33 cellular contexts compared by ENCODE assay signal in genomic region chr5:54778783-54779182, GRCh38.
"Had no signal": no experiment of that assay in that cellular context is flagged by ENCODE, and none has a peak within 500 bp of the region (broad histone marks: within the 10 kb centered on the region; RNA-seq: fewer than 3 reads in every experiment).

No MANE protein-coding gene starts in this region.

- H3K4me1 ChIP-seq: adrenal gland, body of pancreas, breast epithelium had no signal

- H3K9me3 Mint-ChIP-seq: activated B cell treated with CpG ODN at 0.5 μM for 24 hours; activated T-cell treated with anti-CD3 and anti-CD28 coated beads, Interleukin-2, amount 50 U/mL, for 24 hours had no signal

- H2AFZ ChIP-seq: PC-9 had no signal

- H3K36me3 ChIP-seq: adrenal gland, breast epithelium had no signal

- H3K27me3 Mint-ChIP-seq: activated B cell treated with CpG ODN at 0.5 μM for 24 hours had no signal

- H3K27ac ChIP-seq: adrenal gland, body of pancreas, breast epithelium, PC-9, RWPE1, VCaP had no signal

- H3K4me2 ChIP-seq: PC-9 had no signal

- ATAC-seq: activated CD8-positive, alpha-beta T cell treated with anti-CD3 and anti-CD28 coated beads for 36 hours; activated naive CD4-positive, alpha-beta T cell treated with anti-CD3 and anti-CD28 coated beads, Interleukin-2, amount 50 U/mL, for 72 hours; body of pancreas; Right ventricle myocardium inferior; SK-N-SH treated with all-trans-retinoic acid at 6 μM for 48 hours had no signal

- H3K4me3 Mint-ChIP-seq: activated B cell treated with CpG ODN at 0.5 μM for 24 hours; activated CD8-positive, alpha-beta T cell treated with anti-CD3 and anti-CD28 coated beads for 36 hours; activated naive CD4-positive, alpha-beta T cell treated with anti-CD3 and anti-CD28 coated beads for 36 hours; activated T-cell treated with anti-CD3 and anti-CD28 coated beads, Interleukin-2, amount 50 U/mL, for 24 hours had no signal

- H3K36me3 Mint-ChIP-seq: activated naive CD4-positive, alpha-beta T cell treated with anti-CD3 and anti-CD28 coated beads, Interleukin-2, amount 50 U/mL, for 72 hours had no signal

- H3K9me3 ChIP-seq: adrenal gland, body of pancreas, breast epithelium had no signal

- H3K27me3 ChIP-seq: adrenal gland, body of pancreas, breast epithelium had no signal

- DNase-seq: activated B cell treated with CpG ODN at 0.5 μM for 24 hours; activated CD4-positive, alpha-beta T cell treated with anti-CD3 and anti-CD28 coated beads for 4 hours; activated CD4-positive, alpha-beta T cell treated with anti-CD3 and anti-CD28 coated beads, Interleukin-2, amount 50 U/mL, for 4 hours; activated CD4-positive, CD25-positive, alpha-beta regulatory T cell treated with anti-CD3 and anti-CD28 coated beads, Interleukin-2, amount 50 U/mL, for 72 hours; activated CD8-positive, alpha-beta T cell treated with anti-CD3 and anti-CD28 coated beads for 36 hours; activated gamma-delta T cell treated with Interleukin-2 at 50 U/mL for 16 hours; activated naive CD4-positive, alpha-beta T cell treated with anti-CD3 and anti-CD28 coated beads for 36 hours; activated T-cell treated with anti-CD3 and anti-CD28 coated beads, Interleukin-2, amount 50 U/mL, for 24 hours; adrenal gland; body of pancreas; NCI-H1105; NCI-H1417 treated with DMSO at 0.1 percent for 48 hours; NCI-H187 treated with DMSO at 0.1 percent for 48 hours; NCI-H2081; NCI-H2171 treated with DMSO at 0.1 percent for 48 hours; NCI-H2227 treated with DMSO at 0.1 percent for 48 hours; NCI-H446; NCI-H510A treated with DMSO at 0.1 percent for 48 hours; NCI-H526 treated with DMSO at 0.1 percent for 48 hours; NCI-H774; NK-92 treated with Interleukin-12 subunit alpha and Interleukin-12 subunit beta, amount 100 ng/mL, for 24 hours; PC-9; SIG-M5; SW 1271; T-helper 1 cell; T-helper 2 cell; T-helper 9 cell had no signal

- H3K27ac Mint-ChIP-seq: activated B cell treated with CpG ODN at 0.5 μM for 24 hours; activated CD8-positive, alpha-beta T cell treated with anti-CD3 and anti-CD28 coated beads for 36 hours; activated naive CD4-positive, alpha-beta T cell treated with anti-CD3 and anti-CD28 coated beads for 36 hours; activated naive CD4-positive, alpha-beta T cell treated with anti-CD3 and anti-CD28 coated beads, Interleukin-2, amount 50 U/mL, for 72 hours; activated T-cell treated with anti-CD3 and anti-CD28 coated beads, Interleukin-2, amount 50 U/mL, for 24 hours had no signal

- H3K4me3 ChIP-seq: adrenal gland, body of pancreas, breast epithelium, PC-9 had no signal
